In the genomic region with DNA sequence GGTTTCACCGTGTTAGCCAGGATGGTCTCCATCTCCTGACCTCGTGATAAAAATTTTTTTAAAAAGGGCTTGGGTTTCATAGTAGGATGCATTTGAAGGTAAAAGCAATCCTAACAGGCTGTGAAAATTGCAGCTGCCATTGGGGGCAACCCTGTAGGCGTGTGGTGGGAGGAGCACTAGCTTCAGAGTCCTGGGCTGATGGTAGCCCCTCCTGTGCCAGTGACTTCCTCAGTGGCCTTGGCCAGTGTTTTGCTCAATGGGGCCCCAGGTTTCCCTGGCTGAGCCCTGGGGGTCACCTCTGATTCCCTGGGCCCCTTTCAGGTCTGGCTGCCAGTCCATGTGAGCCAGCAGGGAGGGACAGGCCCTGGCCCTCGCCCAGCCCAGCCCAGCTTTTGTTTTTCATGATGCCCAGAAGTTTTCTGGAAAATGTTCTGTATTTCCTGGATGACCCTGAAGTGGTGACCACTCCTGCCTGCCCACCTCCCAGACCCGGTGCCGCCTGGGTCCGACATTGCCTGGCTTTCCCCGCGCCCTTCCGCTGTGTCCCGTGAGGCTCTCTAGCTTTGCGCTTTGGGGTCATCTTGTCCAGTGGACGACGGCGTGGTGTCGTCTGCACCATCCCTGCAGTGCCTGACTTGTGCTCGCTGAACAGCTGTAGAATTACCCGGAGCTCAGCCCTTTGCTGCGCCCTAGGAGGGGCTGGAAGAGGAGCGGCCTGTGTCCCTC, we compare ENCODE assay signal across 1 cellular context.
A peak's percentile ranks its signal among the peaks of the same experiment; 100 is the strongest.
TF ChIP-seq lines count a peak whose summit lies in the region.

No MANE protein-coding gene starts in this region.

TF ChIP-seq in HepG2, 621 proteins besides CTCF, POLR2A, EP300 and RAD21:
- TF ChIP-seq ZNF557 (CRISPR knock-in tag; IDR thresholded peaks at IDR 0.05): no peak
- TF ChIP-seq PAXIP1 (CRISPR knock-in tag; conservative IDR thresholded peaks at IDR 0.05): peak; percentile 46; the same call in 1 of the 2 replicates
- TF ChIP-seq PATZ1 (CRISPR knock-in tag; IDR thresholded peaks at IDR 0.05): 0 out of 2 replicates have a peak, but pooled peaks have one; percentile 14
- peak; percentile 66 for TF ChIP-seq ZNF687 (CRISPR knock-in tag; IDR thresholded peaks at IDR 0.05)
- TF ChIP-seq, protein P1, sequence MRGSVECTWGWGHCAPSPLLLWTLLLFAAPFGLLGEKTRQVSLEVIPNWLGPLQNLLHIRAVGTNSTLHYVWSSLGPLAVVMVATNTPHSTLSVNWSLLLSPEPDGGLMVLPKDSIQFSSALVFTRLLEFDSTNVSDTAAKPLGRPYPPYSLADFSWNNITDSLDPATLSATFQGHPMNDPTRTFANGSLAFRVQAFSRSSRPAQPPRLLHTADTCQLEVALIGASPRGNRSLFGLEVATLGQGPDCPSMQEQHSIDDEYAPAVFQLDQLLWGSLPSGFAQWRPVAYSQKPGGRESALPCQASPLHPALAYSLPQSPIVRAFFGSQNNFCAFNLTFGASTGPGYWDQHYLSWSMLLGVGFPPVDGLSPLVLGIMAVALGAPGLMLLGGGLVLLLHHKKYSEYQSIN (CRISPR knock-in tag; IDR thresholded peaks at IDR 0.05; ENCODE audit: borderline replicate concordance): no peak
- 0 out of 2 replicates have a peak, but pooled peaks have one; percentile 63 for TF ChIP-seq ZNF691 (CRISPR knock-in tag; IDR thresholded peaks at IDR 0.05; ENCODE audit: borderline replicate concordance, low read depth)
- no peak for TF ChIP-seq ZBTB46 (CRISPR knock-in tag; IDR thresholded peaks at IDR 0.05; ENCODE audit: borderline replicate concordance)
- TF ChIP-seq, protein P2, sequence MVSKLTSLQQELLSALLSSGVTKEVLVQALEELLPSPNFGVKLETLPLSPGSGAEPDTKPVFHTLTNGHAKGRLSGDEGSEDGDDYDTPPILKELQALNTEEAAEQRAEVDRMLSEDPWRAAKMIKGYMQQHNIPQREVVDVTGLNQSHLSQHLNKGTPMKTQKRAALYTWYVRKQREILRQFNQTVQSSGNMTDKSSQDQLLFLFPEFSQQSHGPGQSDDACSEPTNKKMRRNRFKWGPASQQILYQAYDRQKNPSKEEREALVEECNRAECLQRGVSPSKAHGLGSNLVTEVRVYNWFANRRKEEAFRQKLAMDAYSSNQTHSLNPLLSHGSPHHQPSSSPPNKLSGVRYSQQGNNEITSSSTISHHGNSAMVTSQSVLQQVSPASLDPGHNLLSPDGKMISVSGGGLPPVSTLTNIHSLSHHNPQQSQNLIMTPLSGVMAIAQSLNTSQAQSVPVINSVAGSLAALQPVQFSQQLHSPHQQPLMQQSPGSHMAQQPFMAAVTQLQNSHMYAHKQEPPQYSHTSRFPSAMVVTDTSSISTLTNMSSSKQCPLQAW (CRISPR knock-in tag; IDR thresholded peaks at IDR 0.05): 0 out of 2 replicates have a peak, but pooled peaks have one; percentile 11
